ENCODE assay signal across 27 cellular contexts in genomic region chr18:36142751-36143150, GRCh38. TPM values are rescaled to one million over a fixed set of nuclear protein-coding genes. Genes with fewer than 3 reads are reported as not detected.
"Had no signal": no experiment of that assay in that cellular context is flagged by ENCODE, and none has a peak within 500 bp of the region (broad histone marks: within the 10 kb centered on the region; RNA-seq: fewer than 3 reads in every experiment).

No MANE protein-coding gene starts in this region.

- H3K27ac Mint-ChIP-seq: immature natural killer cell; naive thymus-derived CD8-positive, alpha-beta T cell; nephron; stimulated activated naive B cell treated with anti-CD40 and anti-IgM and Interleukin-4, amounts not matched to agents 10 μg/mL and 1 μg/mL and 100 μg/mL, for 72 hours; stimulated activated naive CD8-positive, alpha-beta T cell treated with anti-CD3 and anti-CD28 coated beads, Interleukin-15, Interleukin-2, amounts not matched to agents 100 ng/mL and 50 ng/mL, for 24 hours; type B pancreatic cell had no signal

- FAIRE-seq: islet of Langerhans, pancreas had no signal

- H3K9me3 Mint-ChIP-seq: immature natural killer cell; naive thymus-derived CD8-positive, alpha-beta T cell; nephron; neural crest cell; stimulated activated naive B cell treated with anti-CD40 and anti-IgM and Interleukin-4, amounts not matched to agents 10 μg/mL and 1 μg/mL and 100 μg/mL, for 72 hours; stimulated activated naive CD8-positive, alpha-beta T cell treated with anti-CD3 and anti-CD28 coated beads, Interleukin-15, Interleukin-2, amounts not matched to agents 100 ng/mL and 50 ng/mL, for 24 hours; type B pancreatic cell had no signal

- H3K36me3 ChIP-seq: uterus had no signal

- DNase-seq: hypothalamus; immature natural killer cell; kidney; left colon; left ventricle myocardium inferior; naive thymus-derived CD8-positive, alpha-beta T cell; nucleus accumbens; pancreas; posterior cingulate gyrus; retina; right cardiac atrium; spleen; stimulated activated CD4-positive, alpha-beta T cell treated with anti-CD3 and anti-CD28 coated beads, Interleukin-2, amount 100 ng/mL, for 48 hours; stimulated activated CD4-positive, alpha-beta T cell treated with anti-CD3 and anti-CD28 coated beads, Interleukin-4, amount 100 ng/mL, for 4 hours; stimulated activated naive B cell treated with anti-CD40 and anti-IgM and Interleukin-4, amounts not matched to agents 10 μg/mL and 1 μg/mL and 100 μg/mL, for 72 hours; substantia nigra; uterus had no signal

- ATAC-seq: left colon; naive thymus-derived CD8-positive, alpha-beta T cell; pancreas; right cardiac atrium; sciatic nerve; stimulated activated naive B cell treated with anti-CD40 and anti-IgM and Interleukin-4, amounts not matched to agents 10 μg/mL and 1 μg/mL and 100 μg/mL, for 72 hours had no signal

- H3K27me3 ChIP-seq: pancreas, spleen, tibial nerve, uterus had no signal

- H3K27ac ChIP-seq: left ventricle myocardium inferior, pancreas, prostate gland, skin epidermis, spleen, tibial nerve, uterus had no signal

- H3K4me1 Mint-ChIP-seq: nephron; neural crest cell; stimulated activated naive B cell treated with anti-CD40 and anti-IgM and Interleukin-4, amounts not matched to agents 10 μg/mL and 1 μg/mL and 100 μg/mL, for 72 hours had no signal

- H3K4me3 ChIP-seq: left ventricle myocardium inferior, lung, pancreas, prostate gland, skin epidermis, spleen, tibial nerve, uterus had no signal

- H3K4me1 ChIP-seq: left ventricle myocardium inferior, pancreas, prostate gland, spleen, tibial nerve, uterus had no signal

- H3K27me3 Mint-ChIP-seq: naive thymus-derived CD8-positive, alpha-beta T cell; stimulated activated naive B cell treated with anti-CD40 and anti-IgM and Interleukin-4, amounts not matched to agents 10 μg/mL and 1 μg/mL and 100 μg/mL, for 72 hours; stimulated activated naive CD8-positive, alpha-beta T cell treated with anti-CD3 and anti-CD28 coated beads, Interleukin-15, Interleukin-2, amounts not matched to agents 100 ng/mL and 50 ng/mL, for 24 hours; type B pancreatic cell had no signal

- H3K4me3 Mint-ChIP-seq: immature natural killer cell; naive thymus-derived CD8-positive, alpha-beta T cell; nephron; neural crest cell; stimulated activated naive B cell treated with anti-CD40 and anti-IgM and Interleukin-4, amounts not matched to agents 10 μg/mL and 1 μg/mL and 100 μg/mL, for 72 hours; stimulated activated naive CD8-positive, alpha-beta T cell treated with anti-CD3 and anti-CD28 coated beads, Interleukin-15, Interleukin-2, amounts not matched to agents 100 ng/mL and 50 ng/mL, for 24 hours; type B pancreatic cell had no signal

- H3K9me3 ChIP-seq: left ventricle myocardium inferior, pancreas, prostate gland, spleen, tibial nerve, uterus had no signal

RNA-seq across cellular contexts. Expression of gene MOCOS, which starts 44.5 kb away (rescaled TPM):
- polyA plus RNA-seq: immature natural killer cell; naive thymus-derived CD8-positive, alpha-beta T cell had no signal
